In the genomic region with DNA sequence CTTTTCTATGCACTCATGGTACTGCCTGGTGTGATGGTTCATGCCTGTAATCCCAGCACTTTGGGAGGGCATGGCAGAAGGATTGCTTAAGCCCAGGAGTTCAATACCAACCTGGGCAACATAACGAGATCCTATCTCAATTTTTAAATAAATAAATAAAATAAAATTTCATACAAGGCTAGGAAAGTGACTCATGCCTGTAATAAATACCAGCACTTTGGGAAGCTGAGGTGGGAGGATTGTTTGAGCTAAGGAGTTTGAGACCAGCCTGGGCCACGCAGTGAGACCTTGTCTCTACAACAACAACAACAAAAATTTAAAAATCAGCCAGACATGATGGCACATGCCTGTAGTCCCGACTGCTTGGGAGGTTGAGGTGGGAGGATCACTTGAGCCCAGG, we compare ENCODE assay signal across 14 cellular contexts.
DNase-seq lines count a peak whose midpoint lies in the region; ATAC-seq, FAIRE-seq and TF ChIP-seq lines count a peak whose summit lies in the region.
"Had no signal": no experiment of that assay in that cellular context is flagged by ENCODE, and none has a peak within 500 bp of the region (broad histone marks: within the 10 kb centered on the region; RNA-seq: fewer than 3 reads in every experiment).

No MANE protein-coding gene starts in this region.

- peak; percentile 9 for DNase-seq in LoVo (ENCODE audit: low spot score)
- peak; percentile 3 for DNase-seq in fibroblast of gingiva (ENCODE audit: low read depth)
- no peak for DNase-seq in frontal cortex (ENCODE audit: low spot score in 2 of 2)
- DNase-seq in stimulated activated CD4-positive, alpha-beta T cell treated with anti-CD3 and anti-CD28 coated beads, Interleukin-4, amount 100 ng/mL, for 24 hours, result no peak
- no peak for DNase-seq in erythroblast (lab: John Stamatoyannopoulos, UW)
- DNase-seq: BE2C; CD8-positive, alpha-beta T cell; NCI-H1092; NCI-H345; NCI-H526 treated with DMSO at 0.1 percent for 48 hours; Peyer's patch had no signal

- no peak for FAIRE-seq in frontal cortex (lab: Jason Lieb, UNC)
- FAIRE-seq: H54 had no signal

- no peak for TF ChIP-seq POLR2A in erythroblast (IDR thresholded peaks at IDR 0.05; ENCODE audit: low read length)

- ATAC-seq in SK-N-SH treated with all-trans-retinoic acid at 6 μM for 48 hours (peak; percentile 71), HG02678 (IDR thresholded peaks at IDR 0.05; ENCODE audit: unreplicated experiment) (no peak)
- ATAC-seq: CD8-positive, alpha-beta T cell had no signal

TF ChIP-seq in SK-N-SH treated with all-trans-retinoic acid at 6 μM for 48 hours, 23 proteins besides CTCF, POLR2A, EP300 and RAD21:
- TF ChIP-seq ESRRG (CRISPR knock-in tag; IDR thresholded peaks at IDR 0.05), result no peak
- no peak for TF ChIP-seq TOX (CRISPR knock-in tag; IDR thresholded peaks at IDR 0.05; ENCODE audit: borderline replicate concordance)
- TF ChIP-seq, protein P1, sequence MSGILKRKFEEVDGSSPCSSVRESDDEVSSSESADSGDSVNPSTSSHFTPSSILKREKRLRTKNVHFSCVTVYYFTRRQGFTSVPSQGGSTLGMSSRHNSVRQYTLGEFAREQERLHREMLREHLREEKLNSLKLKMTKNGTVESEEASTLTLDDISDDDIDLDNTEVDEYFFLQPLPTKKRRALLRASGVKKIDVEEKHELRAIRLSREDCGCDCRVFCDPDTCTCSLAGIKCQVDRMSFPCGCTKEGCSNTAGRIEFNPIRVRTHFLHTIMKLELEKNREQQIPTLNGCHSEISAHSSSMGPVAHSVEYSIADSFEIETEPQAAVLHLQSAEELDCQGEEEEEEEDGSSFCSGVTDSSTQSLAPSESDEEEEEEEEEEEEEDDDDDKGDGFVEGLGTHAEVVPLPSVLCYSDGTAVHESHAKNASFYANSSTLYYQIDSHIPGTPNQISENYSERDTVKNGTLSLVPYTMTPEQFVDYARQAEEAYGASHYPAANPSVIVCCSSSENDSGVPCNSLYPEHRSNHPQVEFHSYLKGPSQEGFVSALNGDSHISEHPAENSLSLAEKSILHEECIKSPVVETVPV (CRISPR knock-in tag; IDR thresholded peaks at IDR 0.05), result no peak
- TF ChIP-seq, protein P2, sequence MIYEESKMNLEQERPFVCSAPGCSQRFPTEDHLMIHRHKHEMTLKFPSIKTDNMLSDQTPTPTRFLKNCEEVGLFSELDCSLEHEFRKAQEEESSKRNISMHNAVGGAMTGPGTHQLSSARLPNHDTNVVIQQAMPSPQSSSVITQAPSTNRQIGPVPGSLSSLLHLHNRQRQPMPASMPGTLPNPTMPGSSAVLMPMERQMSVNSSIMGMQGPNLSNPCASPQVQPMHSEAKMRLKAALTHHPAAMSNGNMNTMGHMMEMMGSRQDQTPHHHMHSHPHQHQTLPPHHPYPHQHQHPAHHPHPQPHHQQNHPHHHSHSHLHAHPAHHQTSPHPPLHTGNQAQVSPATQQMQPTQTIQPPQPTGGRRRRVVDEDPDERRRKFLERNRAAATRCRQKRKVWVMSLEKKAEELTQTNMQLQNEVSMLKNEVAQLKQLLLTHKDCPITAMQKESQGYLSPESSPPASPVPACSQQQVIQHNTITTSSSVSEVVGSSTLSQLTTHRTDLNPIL (CRISPR knock-in tag; IDR thresholded peaks at IDR 0.05; ENCODE audit: low read depth), result no peak
- no peak for TF ChIP-seq ZNF565 (CRISPR knock-in tag; conservative IDR thresholded peaks at IDR 0.05; ENCODE audit: low read depth)
- TF ChIP-seq ZC3H10 (CRISPR knock-in tag; IDR thresholded peaks at IDR 0.05), result no peak
- TF ChIP-seq ISL1 (CRISPR knock-in tag; IDR thresholded peaks at IDR 0.05), result no peak
- no peak for TF ChIP-seq BACH2 (CRISPR knock-in tag; IDR thresholded peaks at IDR 0.05; ENCODE audit: borderline replicate concordance)
- TF ChIP-seq ARNTL (CRISPR knock-in tag; IDR thresholded peaks at IDR 0.05; ENCODE audit: borderline replicate concordance, low read depth), result no peak
- TF ChIP-seq, protein P3, sequence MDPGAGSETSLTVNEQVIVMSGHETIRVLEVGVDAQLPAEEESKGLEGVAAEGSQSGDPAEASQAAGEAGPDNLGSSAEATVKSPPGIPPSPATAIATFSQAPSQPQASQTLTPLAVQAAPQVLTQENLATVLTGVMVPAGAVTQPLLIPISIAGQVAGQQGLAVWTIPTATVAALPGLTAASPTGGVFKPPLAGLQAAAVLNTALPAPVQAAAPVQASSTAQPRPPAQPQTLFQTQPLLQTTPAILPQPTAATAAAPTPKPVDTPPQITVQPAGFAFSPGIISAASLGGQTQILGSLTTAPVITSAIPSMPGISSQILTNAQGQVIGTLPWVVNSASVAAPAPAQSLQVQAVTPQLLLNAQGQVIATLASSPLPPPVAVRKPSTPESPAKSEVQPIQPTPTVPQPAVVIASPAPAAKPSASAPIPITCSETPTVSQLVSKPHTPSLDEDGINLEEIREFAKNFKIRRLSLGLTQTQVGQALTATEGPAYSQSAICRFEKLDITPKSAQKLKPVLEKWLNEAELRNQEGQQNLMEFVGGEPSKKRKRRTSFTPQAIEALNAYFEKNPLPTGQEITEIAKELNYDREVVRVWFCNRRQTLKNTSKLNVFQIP (CRISPR knock-in tag; IDR thresholded peaks at IDR 0.05; ENCODE audit: borderline replicate concordance, low read depth), result no peak
- TF ChIP-seq CSDC2 (CRISPR knock-in tag; IDR thresholded peaks at IDR 0.05), result no peak
- TF ChIP-seq, protein P4, sequence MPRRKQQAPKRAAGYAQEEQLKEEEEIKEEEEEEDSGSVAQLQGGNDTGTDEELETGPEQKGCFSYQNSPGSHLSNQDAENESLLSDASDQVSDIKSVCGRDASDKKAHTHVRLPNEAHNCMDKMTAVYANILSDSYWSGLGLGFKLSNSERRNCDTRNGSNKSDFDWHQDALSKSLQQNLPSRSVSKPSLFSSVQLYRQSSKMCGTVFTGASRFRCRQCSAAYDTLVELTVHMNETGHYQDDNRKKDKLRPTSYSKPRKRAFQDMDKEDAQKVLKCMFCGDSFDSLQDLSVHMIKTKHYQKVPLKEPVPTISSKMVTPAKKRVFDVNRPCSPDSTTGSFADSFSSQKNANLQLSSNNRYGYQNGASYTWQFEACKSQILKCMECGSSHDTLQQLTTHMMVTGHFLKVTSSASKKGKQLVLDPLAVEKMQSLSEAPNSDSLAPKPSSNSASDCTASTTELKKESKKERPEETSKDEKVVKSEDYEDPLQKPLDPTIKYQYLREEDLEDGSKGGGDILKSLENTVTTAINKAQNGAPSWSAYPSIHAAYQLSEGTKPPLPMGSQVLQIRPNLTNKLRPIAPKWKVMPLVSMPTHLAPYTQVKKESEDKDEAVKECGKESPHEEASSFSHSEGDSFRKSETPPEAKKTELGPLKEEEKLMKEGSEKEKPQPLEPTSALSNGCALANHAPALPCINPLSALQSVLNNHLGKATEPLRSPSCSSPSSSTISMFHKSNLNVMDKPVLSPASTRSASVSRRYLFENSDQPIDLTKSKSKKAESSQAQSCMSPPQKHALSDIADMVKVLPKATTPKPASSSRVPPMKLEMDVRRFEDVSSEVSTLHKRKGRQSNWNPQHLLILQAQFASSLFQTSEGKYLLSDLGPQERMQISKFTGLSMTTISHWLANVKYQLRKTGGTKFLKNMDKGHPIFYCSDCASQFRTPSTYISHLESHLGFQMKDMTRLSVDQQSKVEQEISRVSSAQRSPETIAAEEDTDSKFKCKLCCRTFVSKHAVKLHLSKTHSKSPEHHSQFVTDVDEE (CRISPR knock-in tag; IDR thresholded peaks at IDR 0.05), result no peak
- TF ChIP-seq ZFP3 (CRISPR knock-in tag; IDR thresholded peaks at IDR 0.05), result no peak
- no peak for TF ChIP-seq PPARA (CRISPR knock-in tag; IDR thresholded peaks at IDR 0.05; ENCODE audit: borderline replicate concordance)
- no peak for TF ChIP-seq GLIS3 (CRISPR knock-in tag; IDR thresholded peaks at IDR 0.05)

Comparison
In these comparisons a context has a peak if more than half of its experiments do, and no peak if none do; other contexts are left out.
1. DNase-seq: peak in LoVo (single experiment) and fibroblast of gingiva (single experiment); none in frontal cortex (0 of 2), stimulated activated CD4-positive, alpha-beta T cell treated with anti-CD3 and anti-CD28 coated beads, Interleukin-4, amount 100 ng/mL, for 24 hours (single experiment) and erythroblast (0 of 2).